13 cellular contexts compared by ENCODE assay signal in the genomic region with DNA sequence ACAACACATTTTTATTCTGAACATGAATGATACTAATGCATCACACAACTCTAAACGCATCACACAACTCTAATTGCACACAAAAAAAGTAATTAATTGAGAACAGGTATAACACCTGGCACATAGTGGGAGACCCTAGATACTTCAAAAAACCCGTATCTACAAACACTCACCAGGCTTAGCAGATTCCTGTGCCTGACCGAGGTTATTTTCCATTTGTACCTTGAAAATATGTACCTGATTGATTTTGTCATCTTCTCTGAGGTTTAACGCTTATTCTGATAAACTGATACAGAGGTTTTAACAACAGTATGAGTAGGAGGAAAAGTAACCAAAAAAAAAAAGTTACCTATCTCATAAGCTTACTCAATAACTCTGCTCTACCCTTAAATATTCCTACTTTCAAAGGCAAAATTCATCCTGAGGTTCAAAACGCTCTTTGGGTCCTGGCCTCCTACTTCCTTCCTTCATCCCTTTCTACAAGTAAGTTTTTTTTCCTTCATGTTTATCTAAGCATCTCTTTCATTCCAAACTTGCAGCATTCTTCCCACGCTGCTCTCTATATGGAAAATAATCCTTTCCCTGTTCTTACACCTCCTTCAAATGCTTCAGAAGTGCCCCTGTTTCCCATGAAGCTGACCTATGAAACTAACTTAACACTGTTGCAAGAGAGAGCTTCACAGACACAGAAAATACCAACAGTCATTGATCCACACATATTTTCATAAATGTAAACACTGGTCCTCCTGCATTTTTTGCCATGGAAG.
DNase-seq lines count a peak whose midpoint lies in the region; ATAC-seq and TF ChIP-seq lines count a peak whose summit lies in the region.
"Had no signal": no experiment of that assay in that cellular context is flagged by ENCODE, and none has a peak within 500 bp of the region (broad histone marks: within the 10 kb centered on the region; RNA-seq: fewer than 3 reads in every experiment).

No MANE protein-coding gene starts in this region.

- H3K4me1 Mint-ChIP-seq in activated CD4-positive, alpha-beta T cell treated with anti-CD3 and anti-CD28 coated beads, Interleukin-2, amount 10 ng/mL, durations not matched to agents 24 days and 14 days = peaks cover 89% of the 10 kb centered on the region
- H3K4me1 Mint-ChIP-seq in stimulated activated naive B cell treated with anti-CD40 and anti-IgM and Interleukin-4, amounts not matched to agents 10 μg/mL and 1 μg/mL and 100 μg/mL, for 72 hours = peaks cover 67 to 94% of the 10 kb centered on the region in 2 donors

- peaks cover 0 to 4% (median 0%) of the 10 kb centered on the region in 3 donors for H3K36me3 ChIP-seq in Peyer's patch
- peaks cover 34% of the 10 kb centered on the region for H3K36me3 ChIP-seq in effector memory CD4-positive, alpha-beta T cell (ENCODE audit: control insufficient read depth, insufficient read depth, low read length)
- H3K36me3 ChIP-seq in heart left ventricle = peaks cover 0 to 24% (median 15%) of the 10 kb centered on the region in 9 donors
- H3K36me3 ChIP-seq in ovary = no peaks in the 10 kb centered on the region

- peaks cover 0 to 44% (median 13%) of the 10 kb centered on the region in 4 donors for H3K4me1 ChIP-seq in Peyer's patch
- H3K4me1 ChIP-seq in effector memory CD4-positive, alpha-beta T cell (ENCODE audit: control insufficient read depth, insufficient read depth, low read length, poor library complexity, severe bottlenecking) = peaks cover 43% of the 10 kb centered on the region
- peaks cover 16 to 99% (median 93%) of the 10 kb centered on the region in 12 donors for H3K4me1 ChIP-seq in heart left ventricle
- H3K4me1 ChIP-seq in ovary (ENCODE audit: insufficient read depth) = peaks cover 44% of the 10 kb centered on the region

- no peak for TF ChIP-seq CTCF in Peyer's patch (IDR thresholded peaks at IDR 0.05)
- TF ChIP-seq CTCF in heart left ventricle (IDR thresholded peaks at IDR 0.05) = no peak
- TF ChIP-seq CTCF in ovary (IDR thresholded peaks at IDR 0.05) = no peak

- no peaks in the 10 kb centered on the region for H3K9me3 Mint-ChIP-seq in activated CD4-positive, alpha-beta T cell treated with anti-CD3 and anti-CD28 coated beads, Interleukin-2, amount 10 ng/mL, durations not matched to agents 24 days and 14 days
- no peaks in the 10 kb centered on the region for H3K9me3 Mint-ChIP-seq in stimulated activated naive B cell treated with anti-CD40 and anti-IgM and Interleukin-4, amounts not matched to agents 10 μg/mL and 1 μg/mL and 100 μg/mL, for 72 hours

- H3K9me3 ChIP-seq in Peyer's patch (no peaks in the 10 kb centered on the region), heart left ventricle (no peaks in the 10 kb centered on the region), ovary (no peaks in the 10 kb centered on the region)
- no peaks in the 10 kb centered on the region for H3K9me3 ChIP-seq in effector memory CD4-positive, alpha-beta T cell (ENCODE audit: control insufficient read depth, low read length)
- H3K9me3 ChIP-seq: esophagus squamous epithelium, mucosa of descending colon had no signal

- ATAC-seq in stimulated activated naive B cell treated with anti-CD40 and anti-IgM and Interleukin-4, amounts not matched to agents 10 μg/mL and 1 μg/mL and 100 μg/mL, for 72 hours (replicated peaks) = no peak
- ATAC-seq in heart left ventricle (no peak), GM19328 (IDR thresholded peaks at IDR 0.05; ENCODE audit: unreplicated experiment) (no peak)
- ATAC-seq: mucosa of descending colon had no signal

- intact Hi-C loops in activated CD4-positive, alpha-beta T cell treated with anti-CD3 and anti-CD28 coated beads, Interleukin-2, amount 10 ng/mL, durations not matched to agents 24 days and 14 days (cut with micrococcal nuclease) = loop anchor here (2.0 to 5.0 kb wide), 3 partner anchors 41 to 342 kb away; no protein-coding TSS in a partner anchor
- intact Hi-C loops in heart left ventricle (cut with DNase I) (loop anchor here in 2 of 10 donors (5.0 to 10.0 kb wide), 2 partner anchors 38 to 49 kb away; no protein-coding TSS in a partner anchor), ovary (cut with DNase I) (no loop called here)

- H3K27me3 ChIP-seq in Peyer's patch (no peaks in the 10 kb centered on the region), heart left ventricle (no peaks in the 10 kb centered on the region), ovary (no peaks in the 10 kb centered on the region)
- H3K27me3 ChIP-seq in effector memory CD4-positive, alpha-beta T cell (replicated peaks; ENCODE audit: control insufficient read depth, insufficient read depth, low read length, poor library complexity, severe bottlenecking) = no peaks in the 10 kb centered on the region
- H3K27me3 ChIP-seq: esophagus squamous epithelium had no signal

- no peaks in the 10 kb centered on the region for H3K27me3 Mint-ChIP-seq in activated CD4-positive, alpha-beta T cell treated with anti-CD3 and anti-CD28 coated beads, Interleukin-2, amount 10 ng/mL, durations not matched to agents 24 days and 14 days
- H3K27me3 Mint-ChIP-seq in stimulated activated naive B cell treated with anti-CD40 and anti-IgM and Interleukin-4, amounts not matched to agents 10 μg/mL and 1 μg/mL and 100 μg/mL, for 72 hours = no peaks in the 10 kb centered on the region

- DNase-seq in activated CD4-positive, alpha-beta T cell treated with anti-CD3 and anti-CD28 coated beads, Interleukin-2, amount 10 ng/mL, durations not matched to agents 24 days and 14 days = peak; percentile 61
- DNase-seq in activated CD4-positive, alpha-beta T cell treated with anti-CD3 and anti-CD28 coated beads for 4 hours = no peak
- DNase-seq in Peyer's patch (no peak), heart left ventricle (no peak), ovary (no peak)
- no peak for DNase-seq in effector memory CD4-positive, alpha-beta T cell
- DNase-seq in stimulated activated naive B cell treated with anti-CD40 and anti-IgM and Interleukin-4, amounts not matched to agents 10 μg/mL and 1 μg/mL and 100 μg/mL, for 72 hours = no peak
- DNase-seq: central memory CD4-positive, alpha-beta T cell; esophagus squamous epithelium; mucosa of descending colon; NCI-H2081 treated with DMSO at 0.1 percent for 48 hours; retina had no signal

- peak overlapping the region; percentile 99 for H3K27ac Mint-ChIP-seq in activated CD4-positive, alpha-beta T cell treated with anti-CD3 and anti-CD28 coated beads, Interleukin-2, amount 10 ng/mL, durations not matched to agents 24 days and 14 days
- peak overlapping the region; percentile 38 for H3K27ac Mint-ChIP-seq in stimulated activated naive B cell treated with anti-CD40 and anti-IgM and Interleukin-4, amounts not matched to agents 10 μg/mL and 1 μg/mL and 100 μg/mL, for 72 hours

- TF ChIP-seq EP300 in ovary (IDR thresholded peaks at IDR 0.05) = no peak

- TF ChIP-seq POLR2A in Peyer's patch (IDR thresholded peaks at IDR 0.05) (no peak), heart left ventricle (IDR thresholded peaks at IDR 0.05) (no peak), ovary (IDR thresholded peaks at IDR 0.05) (no peak)

- H3K27ac ChIP-seq in Peyer's patch = peak overlapping the region in 3 of 4 donors; percentile 23 to 98 (median 68)
- H3K27ac ChIP-seq in effector memory CD4-positive, alpha-beta T cell (ENCODE audit: insufficient read depth, low read length, poor library complexity, severe bottlenecking) = peak overlapping the region; percentile 93
- H3K27ac ChIP-seq in heart left ventricle = peak overlapping the region in 3 of 12 donors; percentile 17 to 96 (median 27)
- H3K27ac ChIP-seq in ovary = no peak overlapping the region

- H3K36me3 Mint-ChIP-seq in activated CD4-positive, alpha-beta T cell treated with anti-CD3 and anti-CD28 coated beads, Interleukin-2, amount 10 ng/mL, durations not matched to agents 24 days and 14 days (ENCODE audit: low read depth) = peaks cover 93% of the 10 kb centered on the region
- H3K36me3 Mint-ChIP-seq in stimulated activated naive B cell treated with anti-CD40 and anti-IgM and Interleukin-4, amounts not matched to agents 10 μg/mL and 1 μg/mL and 100 μg/mL, for 72 hours = peaks cover 35 to 63% of the 10 kb centered on the region in 2 donors

- 58 to 67% (median 60%) methylated on average over 6 of the region's 6 CpGs for WGBS in heart left ventricle, 4 donors
- WGBS in ovary, 3 donors = 81 to 86% (median 81%) methylated on average over 6 of the region's 6 CpGs

- H3K4me3 Mint-ChIP-seq in activated CD4-positive, alpha-beta T cell treated with anti-CD3 and anti-CD28 coated beads, Interleukin-2, amount 10 ng/mL, durations not matched to agents 24 days and 14 days = peak overlapping the region; percentile 93
- H3K4me3 Mint-ChIP-seq in stimulated activated naive B cell treated with anti-CD40 and anti-IgM and Interleukin-4, amounts not matched to agents 10 μg/mL and 1 μg/mL and 100 μg/mL, for 72 hours = peak overlapping the region in 1 of 2 donors; percentile 2

- H3K4me3 ChIP-seq in Peyer's patch = peak overlapping the region in 2 of 4 donors; percentile 10 to 12
- H3K4me3 ChIP-seq in effector memory CD4-positive, alpha-beta T cell (ENCODE audit: insufficient read depth, low read depth, low read length, poor library complexity, severe bottlenecking) = peak overlapping the region; percentile 90
- H3K4me3 ChIP-seq in heart left ventricle = peak overlapping the region in 4 of 12 donors; percentile 18 to 84 (median 80)
- H3K4me3 ChIP-seq in ovary = no peak overlapping the region
- H3K4me3 ChIP-seq: mucosa of descending colon had no signal

Comparison
In these comparisons a context has a peak if more than half of its experiments do, and no peak if none do; other contexts are left out.
1. H3K27ac ChIP-seq: peak in Peyer's patch (3 of 4) and effector memory CD4-positive, alpha-beta T cell (single experiment); none in ovary (0 of 2).